Comparison of ENCODE assay signal across 15 cellular contexts in genomic region chr3:52688266-52688665, GRCh38. TPM values are rescaled to one million over a fixed set of nuclear protein-coding genes. Genes with fewer than 3 reads are reported as not detected.
DNase-seq lines count a peak whose midpoint lies in the region; ATAC-seq lines count a peak whose summit lies in the region.
"Had no signal": no experiment of that assay in that cellular context is flagged by ENCODE, and none has a peak within 500 bp of the region (broad histone marks: within the 10 kb centered on the region; RNA-seq: fewer than 3 reads in every experiment).

No MANE protein-coding gene starts in this region.

- peaks cover 60% of the 10 kb centered on the region for H3K36me3 Mint-ChIP-seq in activated T-cell treated with anti-CD3 and anti-CD28 coated beads, Interleukin-2, amount 50 U/mL, for 4 hours (ENCODE audit: insufficient read depth)
- peaks cover 5% of the 10 kb centered on the region for H3K36me3 Mint-ChIP-seq in T-helper 17 cell (ENCODE audit: low read depth)

- no peaks in the 10 kb centered on the region for H3K9me3 ChIP-seq in T-helper 17 cell (ENCODE audit: control insufficient read depth, low read length, poor library complexity, severe bottlenecking)
- H3K9me3 ChIP-seq in esophagus (ENCODE audit: control insufficient read depth in 2 of 2, insufficient read depth in 1 of 2, low read depth in 1 of 2, low read length in 1 of 2) = no peaks in the 10 kb centered on the region
- H3K9me3 ChIP-seq: ascending aorta, transverse colon had no signal

- H3K27me3 ChIP-seq in esophagus (ENCODE audit: control insufficient read depth in 1 of 2, insufficient read depth in 2 of 2, low read length in 2 of 2) = no peaks in the 10 kb centered on the region
- H3K27me3 ChIP-seq: ascending aorta, transverse colon had no signal

- peak overlapping the region; percentile 97 for H3K27ac Mint-ChIP-seq in T-helper 17 cell
- H3K27ac Mint-ChIP-seq in stimulated activated naive CD8-positive, alpha-beta T cell treated with anti-CD3 and anti-CD28 coated beads, Interleukin-15, amount 100 ng/mL, for 72 hours = peak overlapping the region; percentile 47 to 95

- peak overlapping the region; percentile 72 to 85 for H3K27ac ChIP-seq in esophagus (ENCODE audit: low read depth in 2 of 2, low read length in 1 of 2)
- H3K27ac ChIP-seq: ascending aorta, HL-60 had no signal

- peak overlapping the region in 1 of 2 donors; percentile 95 for H3K4me3 ChIP-seq in esophagus (ENCODE audit: low read depth in 1 of 2, low read length in 2 of 2)
- H3K4me3 ChIP-seq: ascending aorta, transverse colon had no signal

- no peaks in the 10 kb centered on the region for H3K27me3 Mint-ChIP-seq in activated T-cell treated with anti-CD3 and anti-CD28 coated beads, Interleukin-2, amount 50 U/mL, for 4 hours (ENCODE audit: low read depth)
- no peaks in the 10 kb centered on the region for H3K27me3 Mint-ChIP-seq in T-helper 17 cell
- no peaks in the 10 kb centered on the region for H3K27me3 Mint-ChIP-seq in stimulated activated naive CD8-positive, alpha-beta T cell treated with anti-CD3 and anti-CD28 coated beads, Interleukin-15, amount 100 ng/mL, for 72 hours

- no peak for ATAC-seq in activated T-cell treated with anti-CD3 and anti-CD28 coated beads, Interleukin-2, amount 50 U/mL, for 4 hours
- ATAC-seq in T-helper 17 cell = no peak
- ATAC-seq in stimulated activated naive CD8-positive, alpha-beta T cell treated with anti-CD3 and anti-CD28 coated beads, Interleukin-15, amount 100 ng/mL, for 72 hours = no peak

- no peak for DNase-seq in activated T-cell treated with anti-CD3 and anti-CD28 coated beads, Interleukin-2, amount 50 U/mL, for 4 hours
- DNase-seq in activated T-cell treated with anti-CD3 and anti-CD28 coated beads for 4 hours (no peak), T-helper 17 cell (no peak), HuH-7 (ENCODE audit: low spot score) (no peak), CD1c-positive myeloid dendritic cell (ENCODE audit: extremely low spot score) (no peak), C1 segment of cervical spinal cord (lab: John Stamatoyannopoulos, UW) (no peak)
- no peak for DNase-seq in stimulated activated naive CD8-positive, alpha-beta T cell treated with anti-CD3 and anti-CD28 coated beads, Interleukin-15, amount 100 ng/mL, for 72 hours
- DNase-seq: NCI-H1048, NCI-H510A treated with DMSO at 0.1 percent for 48 hours, retina, SHP77 treated with DMSO at 0.1 percent for 48 hours, transverse colon had no signal

- H3K4me3 Mint-ChIP-seq in activated T-cell treated with anti-CD3 and anti-CD28 coated beads, Interleukin-2, amount 50 U/mL, for 4 hours = peak overlapping the region; percentile 93
- no peak overlapping the region for H3K4me3 Mint-ChIP-seq in T-helper 17 cell
- H3K4me3 Mint-ChIP-seq in stimulated activated naive CD8-positive, alpha-beta T cell treated with anti-CD3 and anti-CD28 coated beads, Interleukin-15, amount 100 ng/mL, for 72 hours = peak overlapping the region; percentile 44 to 90

- WGBS in esophagus, 2 donors = 54 to 59% methylated on average over 6 of the region's 6 CpGs

- no peaks in the 10 kb centered on the region for H3K9me3 Mint-ChIP-seq in activated T-cell treated with anti-CD3 and anti-CD28 coated beads, Interleukin-2, amount 50 U/mL, for 4 hours
- H3K9me3 Mint-ChIP-seq in stimulated activated naive CD8-positive, alpha-beta T cell treated with anti-CD3 and anti-CD28 coated beads, Interleukin-15, amount 100 ng/mL, for 72 hours = no peaks in the 10 kb centered on the region

- no peaks in the 10 kb centered on the region for H3K4me1 ChIP-seq in esophagus (ENCODE audit: control insufficient read depth in 2 of 2, insufficient read depth in 2 of 2, low read length in 1 of 2)

- peaks cover 60% of the 10 kb centered on the region for H3K4me1 Mint-ChIP-seq in activated T-cell treated with anti-CD3 and anti-CD28 coated beads, Interleukin-2, amount 50 U/mL, for 4 hours (ENCODE audit: low read depth)
- peaks cover 27% of the 10 kb centered on the region for H3K4me1 Mint-ChIP-seq in T-helper 17 cell
- H3K4me1 Mint-ChIP-seq in stimulated activated naive CD8-positive, alpha-beta T cell treated with anti-CD3 and anti-CD28 coated beads, Interleukin-15, amount 100 ng/mL, for 72 hours = peaks cover 64% of the 10 kb centered on the region

- peaks cover 9 to 24% of the 10 kb centered on the region in 2 donors for H3K36me3 ChIP-seq in esophagus (ENCODE audit: control insufficient read depth in 2 of 2, insufficient read depth in 2 of 2, low read length in 1 of 2)

RNA-seq across cellular contexts. Expression of gene GNL3, which starts 2.4 kb away (rescaled TPM):
- 100 to 1,000 TPM; 324 to 336 (median 330) TPM for total RNA-seq in activated T-cell treated with anti-CD3 and anti-CD28 coated beads, Interleukin-2, amount 50 U/mL, for 4 hours
- total RNA-seq in T-helper 17 cell = 100 to 1,000 TPM; 109 to 117 TPM
- polyA plus RNA-seq in esophagus = 100 to 1,000 TPM in 1 of 2 donors, 10 to 100 TPM in 1; 91.8 to 103 TPM

RNA-seq across cellular contexts. Expression of gene PBRM1, which starts 2.6 kb away (rescaled TPM):
- total RNA-seq in activated T-cell treated with anti-CD3 and anti-CD28 coated beads, Interleukin-2, amount 50 U/mL, for 4 hours = 10 to 100 TPM; 55.9 to 65.2 (median 64.4) TPM
- total RNA-seq in T-helper 17 cell = 10 to 100 TPM; 62.8 to 70.8 TPM
- polyA plus RNA-seq in esophagus = 10 to 100 TPM in 1 of 2 donors, 1 to 10 TPM in 1; 8.3 to 12.0 TPM

RNA-seq across cellular contexts. Expression of gene GLT8D1, which starts 17.3 kb away (rescaled TPM):
- 10 to 100 TPM; 30.1 to 31.9 (median 30.6) TPM for total RNA-seq in activated T-cell treated with anti-CD3 and anti-CD28 coated beads, Interleukin-2, amount 50 U/mL, for 4 hours
- total RNA-seq in T-helper 17 cell = 10 to 100 TPM; 18.9 to 23.0 TPM
- polyA plus RNA-seq in esophagus = 10 to 100 TPM; 16.7 to 19.8 TPM

RNA-seq across cellular contexts. Expression of gene SPCS1, which starts 17.6 kb away (rescaled TPM):
- total RNA-seq in activated T-cell treated with anti-CD3 and anti-CD28 coated beads, Interleukin-2, amount 50 U/mL, for 4 hours = 100 to 1,000 TPM; 150 to 171 (median 151) TPM
- 10 to 100 TPM; 62.6 to 63.7 TPM for total RNA-seq in T-helper 17 cell
- 100 to 1,000 TPM in 1 of 2 donors, 10 to 100 TPM in 1; 54.6 to 114 TPM for polyA plus RNA-seq in esophagus
